ENCODE assay signal across 8 cellular contexts in genomic region chr22:18024276-18024939, GRCh38. TPM values are rescaled to one million over a fixed set of nuclear protein-coding genes. Genes with fewer than 3 reads are reported as not detected.
DNase-seq lines count a peak whose midpoint lies in the region; ATAC-seq and TF ChIP-seq lines count a peak whose summit lies in the region.

TSS of gene MICAL3 (minus strand) at chr22:18024561. CDS start at chr22:17906812, 117,749 bp downstream.

- intact Hi-C loops in Right ventricle myocardium superior (cut with DNase I), result loop anchor here (2.0 to 5.0 kb wide), 3 partner anchors 112 to 194 kb away; no protein-coding TSS in a partner anchor
- intact Hi-C loops in ovary (cut with DNase I), result loop anchor here in 3 of 4 donors (5.0 to 10.0 kb wide), 4 partner anchors 50 to 462 kb away; partner anchors contain the start of genes PEX26 (in 3 of the 3) and SLC25A18 (in 1 of the 3)
- intact Hi-C loops in transverse colon (cut with DNase I; ENCODE audit: low total_unique reads), result loop anchor here (10.0 kb wide), 2 partner anchors 50 to 120 kb away; partner anchors contain the start of gene PEX26

- no peaks in the 10 kb centered on the region for H3K36me3 Mint-ChIP-seq in IgD-negative memory B cell

- WGBS in ovary, 3 donors, result 1 to 2% (median 1%) methylated on average over 52 to 56 of the region's 56 CpGs
- WGBS in transverse colon (ENCODE audit: low coverage in 1 of 2), 2 donors, result 2 to 3% methylated on average over 5 to 56 of the region's 56 CpGs

- H3K9me2 ChIP-seq in SU-DHL-6 (replicated peaks; ENCODE audit: insufficient read depth, low read length), result no peaks in the 10 kb centered on the region

- no peaks in the 10 kb centered on the region for H3K9me3 Mint-ChIP-seq in IgD-negative memory B cell

- peak within 1 kb of the TSS; percentile 50 for H3K4me3 ChIP-seq in GM08714 (ENCODE audit: low read length)
- no peak within 1 kb of the TSS for H3K4me3 ChIP-seq in SU-DHL-6 (ENCODE audit: insufficient read depth, low read length, poor library complexity, severe bottlenecking)
- peak within 1 kb of the TSS; percentile 85 for H3K4me3 ChIP-seq in adipocyte (ENCODE audit: low read length)
- peak within 1 kb of the TSS; percentile 59 for H3K4me3 ChIP-seq in ovary
- H3K4me3 ChIP-seq in transverse colon, result peak within 1 kb of the TSS; percentile 52 to 84 (median 66)

- H3K4me1 ChIP-seq in adipocyte (ENCODE audit: control insufficient read depth, insufficient read depth, low read length) (peaks cover 17% of the 10 kb centered on the region), ovary (ENCODE audit: insufficient read depth) (peaks cover 6% of the 10 kb centered on the region), transverse colon (peaks cover 17 to 23% (median 19%) of the 10 kb centered on the region in 4 donors)

- no peaks in the 10 kb centered on the region for H3F3A ChIP-seq in SU-DHL-6 (ENCODE audit: insufficient read depth)

- ATAC-seq in Right ventricle myocardium superior (ENCODE audit: poor library complexity), result peak; percentile 91

- in situ Hi-C loops in transverse colon (cut with MboI; ENCODE audit: low pct_ligation_motif_present in 1 of 4, low pct_unique_long_range_greater_than_20kb in 1 of 4, low sequenced_read_pairs in 3 of 4), result loop anchor here in 1 of 4 donors (10.0 kb wide), 1 partner anchor 50 kb away; the partner anchor contains the start of gene PEX26

- peak within 1 kb of the TSS; percentile 90 to 98 (median 95) for H3K4me3 Mint-ChIP-seq in IgD-negative memory B cell

- H3K9me3 ChIP-seq in SU-DHL-6 (ENCODE audit: insufficient read depth, low read length) (no peaks in the 10 kb centered on the region), adipocyte (ENCODE audit: control insufficient read depth, low read length) (no peaks in the 10 kb centered on the region), ovary (no peaks in the 10 kb centered on the region), transverse colon (no peaks in the 10 kb centered on the region)

- TF ChIP-seq CTCF in SU-DHL-6 (IDR thresholded peaks at IDR 0.05; ENCODE audit: insufficient read depth, low read length, poor library complexity, severe bottlenecking) (no peak), ovary (IDR thresholded peaks at IDR 0.05) (peak; percentile 36 to 69 (median 57)), transverse colon (IDR thresholded peaks at IDR 0.05) (peak; percentile 15 to 56 (median 47))

- peak within 1 kb of the TSS; percentile 51 for H3K4me2 ChIP-seq in SU-DHL-6 (ENCODE audit: low read depth, low read length, poor library complexity, severe bottlenecking)

- no peak within 1 kb of the TSS for H2AFZ ChIP-seq in SU-DHL-6 (ENCODE audit: low read depth, low read length, severe bottlenecking)

- peaks cover 2% of the 10 kb centered on the region for H3K27me3 Mint-ChIP-seq in IgD-negative memory B cell

- H3K27ac ChIP-seq in SU-DHL-6 (ENCODE audit: low read depth, low read length) (no peak within 1 kb of the TSS), ovary (peak within 1 kb of the TSS; percentile 73 to 77), transverse colon (peak within 1 kb of the TSS; percentile 78 to 91 (median 88))

- no peaks in the 10 kb centered on the region for H4K20me1 ChIP-seq in SU-DHL-6 (ENCODE audit: low read depth, low read length)

- no peaks in the 10 kb centered on the region for H3K36me3 ChIP-seq in SU-DHL-6 (ENCODE audit: low read length)
- no peaks in the 10 kb centered on the region for H3K36me3 ChIP-seq in adipocyte (ENCODE audit: control insufficient read depth, insufficient read depth, low read length, severe bottlenecking)
- H3K36me3 ChIP-seq in ovary, result no peaks in the 10 kb centered on the region
- no peaks in the 10 kb centered on the region for H3K36me3 ChIP-seq in transverse colon

- peak within 1 kb of the TSS; percentile 36 to 93 (median 47) for H3K27ac Mint-ChIP-seq in IgD-negative memory B cell

- H3K9ac ChIP-seq in SU-DHL-6 (ENCODE audit: low read length), result peak within 1 kb of the TSS; percentile 40
- peak within 1 kb of the TSS; percentile 74 for H3K9ac ChIP-seq in adipocyte (ENCODE audit: low read length)

- peaks cover 11 to 16% (median 13%) of the 10 kb centered on the region in 3 donors for H3K4me1 Mint-ChIP-seq in IgD-negative memory B cell

- no peaks in the 10 kb centered on the region for H3K79me2 ChIP-seq in SU-DHL-6 (ENCODE audit: insufficient read depth, low read length)

- DNase-seq in adipocyte (ENCODE audit: low read depth) (peak; percentile 91), Right ventricle myocardium superior (peak; percentile 76), ovary (peak; percentile 50 to 80 (median 68)), transverse colon (peak; percentile 75), NCI-H446 treated with DMSO at 0.1 percent for 48 hours (lab: John Stamatoyannopoulos, UW) (no peak)

- H3K27me3 ChIP-seq in SU-DHL-6 (ENCODE audit: low read length), result no peaks in the 10 kb centered on the region
- no peaks in the 10 kb centered on the region for H3K27me3 ChIP-seq in adipocyte (replicated peaks; ENCODE audit: control insufficient read depth, insufficient read depth, low read length)
- H3K27me3 ChIP-seq in ovary, result no peaks in the 10 kb centered on the region
- H3K27me3 ChIP-seq in transverse colon, result no peaks in the 10 kb centered on the region

- TF ChIP-seq POLR2A in ovary (IDR thresholded peaks at IDR 0.05) (no peak), transverse colon (IDR thresholded peaks at IDR 0.05) (no peak)

- TF ChIP-seq EP300 in ovary (IDR thresholded peaks at IDR 0.05), result no peak
- TF ChIP-seq EP300 in transverse colon (IDR thresholded peaks at IDR 0.05; ENCODE audit: low read depth), result no peak

RNA-seq across cellular contexts. Expression of gene MICAL3, which starts in this region (rescaled TPM):
- polyA plus RNA-seq in IgD-negative memory B cell (12.0 TPM), ovary (10 to 100 TPM; 24.1 to 31.9 TPM)
- total RNA-seq in Right ventricle myocardium superior (78.9 TPM), ovary (100 to 1,000 TPM in 1 of 7 donors, 10 to 100 TPM in 6; 17.5 to 106 (median 81.6) TPM), transverse colon (100 to 1,000 TPM in 2 of 4 donors, 10 to 100 TPM in 2; 84.2 to 290 (median 151) TPM)
